ENCODE assay signal across 12 cellular contexts in the genomic region with DNA sequence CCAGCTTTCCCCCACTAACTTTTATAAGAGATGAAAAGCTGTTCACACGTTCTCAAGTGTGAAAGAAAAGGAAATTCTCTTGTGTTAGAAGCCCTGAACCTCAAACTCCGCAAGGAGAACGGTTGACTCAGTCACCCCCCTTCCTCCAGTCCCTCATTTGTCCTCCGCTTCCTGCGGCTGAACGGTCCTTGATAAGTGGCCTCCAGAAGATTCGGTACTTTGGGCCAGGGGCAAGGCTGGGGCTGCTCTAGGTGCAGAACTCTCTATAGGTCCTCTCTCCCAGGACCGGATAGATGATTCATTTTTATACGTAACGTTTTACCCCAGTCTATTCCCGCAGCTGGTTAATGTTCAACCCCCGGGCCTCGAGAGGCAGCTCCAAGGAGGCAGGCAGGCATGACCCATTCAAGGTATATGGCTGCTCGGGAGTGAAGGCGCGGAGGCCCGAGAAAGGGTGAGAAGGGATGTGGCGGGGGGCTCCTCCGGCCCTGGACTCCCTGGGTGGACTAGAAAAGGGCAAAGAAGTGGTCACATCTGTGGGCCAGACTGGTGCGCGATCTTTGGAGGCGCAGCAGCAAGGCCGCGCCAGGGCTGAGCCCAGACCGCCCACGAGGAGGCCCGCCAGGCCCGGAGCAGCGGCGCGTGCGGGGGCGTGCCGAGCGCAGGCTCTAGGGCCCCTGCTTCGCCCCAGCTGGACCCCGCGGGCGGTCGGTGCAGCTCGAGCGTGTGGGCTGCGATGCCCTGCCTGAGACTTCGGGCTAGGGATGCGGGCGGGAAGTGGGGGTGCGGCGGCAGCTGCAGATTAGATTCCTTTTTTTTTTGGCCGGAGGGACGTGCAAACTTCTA. TPM values are rescaled to one million over a fixed set of nuclear protein-coding genes. Genes with fewer than 3 reads are reported as not detected.
DNase-seq lines count a peak whose midpoint lies in the region; ATAC-seq and TF ChIP-seq lines count a peak whose summit lies in the region.
"Had no signal": no experiment of that assay in that cellular context is flagged by ENCODE, and none has a peak within 500 bp of the region (broad histone marks: within the 10 kb centered on the region; RNA-seq: fewer than 3 reads in every experiment).

No MANE protein-coding gene starts in this region.

- DNase-seq in fibroblast of mammary gland (ENCODE audit: low read depth), result no peak
- no peak for DNase-seq in amygdala (lab: John Stamatoyannopoulos, UW)
- no peak for DNase-seq in islet precursor cell
- no peak for DNase-seq in naive thymus-derived CD8-positive, alpha-beta T cell
- DNase-seq: brain microvascular endothelial cell; CD4-positive, alpha-beta T cell had no signal

- peaks cover 0 to 8% (median 0%) of the 10 kb centered on the region in 3 donors for H3K36me3 Mint-ChIP-seq in naive thymus-derived CD8-positive, alpha-beta T cell

- H3K4me3 ChIP-seq in ACC112 (ENCODE audit: low read depth, low read length) (peak overlapping the region; percentile 20; the same call in 1 of the 2 replicates), fibroblast of mammary gland (ENCODE audit: control insufficient read depth, low read depth, low read length) (peak overlapping the region; percentile 17)
- H3K4me3 ChIP-seq: SK-N-MC had no signal

- peaks cover 84% of the 10 kb centered on the region for H3K27me3 ChIP-seq in ACC112 (ENCODE audit: insufficient read depth, low read length)

- H3K27ac ChIP-seq in ACC112 (ENCODE audit: low read depth, low read length), result no peak overlapping the region
- H3K27ac ChIP-seq: brain microvascular endothelial cell, SK-N-MC had no signal

- no peak overlapping the region for H2AFZ ChIP-seq in ACC112 (ENCODE audit: low read length, unreplicated experiment)

- H3K4me3 Mint-ChIP-seq in naive thymus-derived CD8-positive, alpha-beta T cell, result peak overlapping the region in 2 of 10 donors; percentile 12 to 18
- H3K4me3 Mint-ChIP-seq: CD4-positive, alpha-beta T cell had no signal

- H3K79me2 ChIP-seq in ACC112 (ENCODE audit: control insufficient read depth, insufficient read depth, low read length, unreplicated experiment), result no peaks in the 10 kb centered on the region

- H3K27ac Mint-ChIP-seq in naive thymus-derived CD8-positive, alpha-beta T cell, result peak overlapping the region in 1 of 10 donors; percentile 34
- H3K27ac Mint-ChIP-seq: CD4-positive, alpha-beta T cell had no signal

- H3K27me3 Mint-ChIP-seq in naive thymus-derived CD8-positive, alpha-beta T cell, result peaks cover 37 to 86% (median 61%) of the 10 kb centered on the region in 5 donors

- no peaks in the 10 kb centered on the region for H3K36me3 ChIP-seq in ACC112 (ENCODE audit: insufficient read depth, low read length)
- H3K36me3 ChIP-seq: brain microvascular endothelial cell had no signal

- no peak for TF ChIP-seq CTCF in fibroblast of mammary gland (conservative IDR thresholded peaks at IDR 0.05; ENCODE audit: control insufficient read depth, insufficient read depth, low read depth, low read length)

- ATAC-seq in GM19395 (IDR thresholded peaks at IDR 0.05; ENCODE audit: unreplicated experiment), result peak; percentile 92
- peak; percentile 83 for ATAC-seq in HG03135 (IDR thresholded peaks at IDR 0.05; ENCODE audit: unreplicated experiment)
- no peak for ATAC-seq in GM21360 (IDR thresholded peaks at IDR 0.05; ENCODE audit: unreplicated experiment)
- ATAC-seq in naive thymus-derived CD8-positive, alpha-beta T cell, result no peak

- peaks cover 0 to 18% (median 1%) of the 10 kb centered on the region in 4 donors for H3K4me1 Mint-ChIP-seq in naive thymus-derived CD8-positive, alpha-beta T cell

- POLR2A ChIA-PET in naive thymus-derived CD8-positive, alpha-beta T cell (lab: Charles Lee), result no interaction called here

- H3K9me3 Mint-ChIP-seq in naive thymus-derived CD8-positive, alpha-beta T cell, result peaks cover 0 to 24% (median 0%) of the 10 kb centered on the region in 9 donors
- H3K9me3 Mint-ChIP-seq: CD4-positive, alpha-beta T cell had no signal

- H3K4me1 ChIP-seq in ACC112 (ENCODE audit: control insufficient read depth, insufficient read depth, low read length, unreplicated experiment), result no peaks in the 10 kb centered on the region

RNA-seq across cellular contexts. Expression of a gene that starts 11.7 kb away (rescaled TPM):
- not detected for total RNA-seq in naive thymus-derived CD8-positive, alpha-beta T cell
- polyA plus RNA-seq in naive thymus-derived CD8-positive, alpha-beta T cell, result not detected
- total RNA-seq: CD4-positive, alpha-beta T cell; lung microvascular endothelial cell had no signal

Comparison
In these comparisons a context has a peak if more than half of its experiments do, and no peak if none do; other contexts are left out.
1. ATAC-seq: peak in GM19395 (single experiment) and HG03135 (single experiment); none in GM21360 (single experiment) and naive thymus-derived CD8-positive, alpha-beta T cell (0 of 2).